ENCODE assay signal across 1 cellular context in the genomic region with DNA sequence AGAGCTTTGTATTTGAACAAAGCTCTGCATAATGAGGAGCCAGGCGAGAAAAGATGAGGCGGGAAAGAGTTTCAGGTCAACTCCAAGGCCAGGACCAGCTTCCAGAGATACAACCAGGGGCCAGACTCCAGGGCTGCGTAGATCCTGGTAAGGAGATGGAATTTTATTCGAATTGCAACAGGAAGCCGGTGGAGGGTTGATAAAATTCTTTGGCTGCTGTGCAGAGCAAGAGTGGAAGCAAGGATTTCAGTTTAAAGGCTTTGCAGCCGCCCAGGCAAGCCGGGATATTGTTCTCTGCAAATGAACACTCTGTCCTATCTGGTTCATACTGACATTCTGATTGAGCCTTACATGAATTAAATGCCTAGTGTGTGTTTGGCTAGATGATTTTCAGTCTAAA.
TF ChIP-seq lines count a peak whose summit lies in the region.

No MANE protein-coding gene starts in this region.

TF ChIP-seq in H1, 55 proteins besides CTCF, POLR2A, EP300 and RAD21:
- TF ChIP-seq SP2 (IDR thresholded peaks at IDR 0.05; ENCODE audit: low read length) (no peak), NRF1 (IDR thresholded peaks at IDR 0.05; ENCODE audit: low read depth, low read length) (no peak), SP4 (IDR thresholded peaks at IDR 0.05; ENCODE audit: low read length) (no peak), BACH1 (IDR thresholded peaks at IDR 0.05; ENCODE audit: low read length) (no peak), JUND (IDR thresholded peaks at IDR 0.05; ENCODE audit: low read length) (no peak), GABPA (IDR thresholded peaks at IDR 0.05; ENCODE audit: borderline replicate concordance, insufficient read depth, low read length) (no peak), CTBP2 (IDR thresholded peaks at IDR 0.05; ENCODE audit: borderline replicate concordance, insufficient read depth, insufficient read length, low read length) (no peak), SIX5 (IDR thresholded peaks at IDR 0.05; ENCODE audit: low read depth, low read length) (no peak), KDM1A (IDR thresholded peaks at IDR 0.05; ENCODE audit: borderline replicate concordance, low read length) (no peak), CHD2 (IDR thresholded peaks at IDR 0.05; ENCODE audit: low read length) (no peak), TAF7 (optimal IDR thresholded peaks at IDR 0.05; ENCODE audit: borderline replicate concordance, low read depth, low read length) (no peak), SP1 (IDR thresholded peaks at IDR 0.05; ENCODE audit: low read depth, low read length) (no peak), JUN (IDR thresholded peaks at IDR 0.05; ENCODE audit: low read depth, low read length) (no peak), CHD1 (IDR thresholded peaks at IDR 0.05; ENCODE audit: low read depth, low read length) (no peak), KDM4A (IDR thresholded peaks at IDR 0.05; ENCODE audit: low read depth, low read length, severe bottlenecking) (no peak), RNF2 (IDR thresholded peaks at IDR 0.05; ENCODE audit: borderline replicate concordance, low read depth, low read length, missing control alignments, poor library complexity, severe bottlenecking) (no peak)
- TF ChIP-seq, protein P1, sequence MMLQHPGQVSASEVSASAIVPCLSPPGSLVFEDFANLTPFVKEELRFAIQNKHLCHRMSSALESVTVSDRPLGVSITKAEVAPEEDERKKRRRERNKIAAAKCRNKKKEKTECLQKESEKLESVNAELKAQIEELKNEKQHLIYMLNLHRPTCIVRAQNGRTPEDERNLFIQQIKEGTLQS (IDR thresholded peaks at IDR 0.05; ENCODE audit: insufficient read depth, low read depth, low read length) = no peak
- TF ChIP-seq, protein P2, sequence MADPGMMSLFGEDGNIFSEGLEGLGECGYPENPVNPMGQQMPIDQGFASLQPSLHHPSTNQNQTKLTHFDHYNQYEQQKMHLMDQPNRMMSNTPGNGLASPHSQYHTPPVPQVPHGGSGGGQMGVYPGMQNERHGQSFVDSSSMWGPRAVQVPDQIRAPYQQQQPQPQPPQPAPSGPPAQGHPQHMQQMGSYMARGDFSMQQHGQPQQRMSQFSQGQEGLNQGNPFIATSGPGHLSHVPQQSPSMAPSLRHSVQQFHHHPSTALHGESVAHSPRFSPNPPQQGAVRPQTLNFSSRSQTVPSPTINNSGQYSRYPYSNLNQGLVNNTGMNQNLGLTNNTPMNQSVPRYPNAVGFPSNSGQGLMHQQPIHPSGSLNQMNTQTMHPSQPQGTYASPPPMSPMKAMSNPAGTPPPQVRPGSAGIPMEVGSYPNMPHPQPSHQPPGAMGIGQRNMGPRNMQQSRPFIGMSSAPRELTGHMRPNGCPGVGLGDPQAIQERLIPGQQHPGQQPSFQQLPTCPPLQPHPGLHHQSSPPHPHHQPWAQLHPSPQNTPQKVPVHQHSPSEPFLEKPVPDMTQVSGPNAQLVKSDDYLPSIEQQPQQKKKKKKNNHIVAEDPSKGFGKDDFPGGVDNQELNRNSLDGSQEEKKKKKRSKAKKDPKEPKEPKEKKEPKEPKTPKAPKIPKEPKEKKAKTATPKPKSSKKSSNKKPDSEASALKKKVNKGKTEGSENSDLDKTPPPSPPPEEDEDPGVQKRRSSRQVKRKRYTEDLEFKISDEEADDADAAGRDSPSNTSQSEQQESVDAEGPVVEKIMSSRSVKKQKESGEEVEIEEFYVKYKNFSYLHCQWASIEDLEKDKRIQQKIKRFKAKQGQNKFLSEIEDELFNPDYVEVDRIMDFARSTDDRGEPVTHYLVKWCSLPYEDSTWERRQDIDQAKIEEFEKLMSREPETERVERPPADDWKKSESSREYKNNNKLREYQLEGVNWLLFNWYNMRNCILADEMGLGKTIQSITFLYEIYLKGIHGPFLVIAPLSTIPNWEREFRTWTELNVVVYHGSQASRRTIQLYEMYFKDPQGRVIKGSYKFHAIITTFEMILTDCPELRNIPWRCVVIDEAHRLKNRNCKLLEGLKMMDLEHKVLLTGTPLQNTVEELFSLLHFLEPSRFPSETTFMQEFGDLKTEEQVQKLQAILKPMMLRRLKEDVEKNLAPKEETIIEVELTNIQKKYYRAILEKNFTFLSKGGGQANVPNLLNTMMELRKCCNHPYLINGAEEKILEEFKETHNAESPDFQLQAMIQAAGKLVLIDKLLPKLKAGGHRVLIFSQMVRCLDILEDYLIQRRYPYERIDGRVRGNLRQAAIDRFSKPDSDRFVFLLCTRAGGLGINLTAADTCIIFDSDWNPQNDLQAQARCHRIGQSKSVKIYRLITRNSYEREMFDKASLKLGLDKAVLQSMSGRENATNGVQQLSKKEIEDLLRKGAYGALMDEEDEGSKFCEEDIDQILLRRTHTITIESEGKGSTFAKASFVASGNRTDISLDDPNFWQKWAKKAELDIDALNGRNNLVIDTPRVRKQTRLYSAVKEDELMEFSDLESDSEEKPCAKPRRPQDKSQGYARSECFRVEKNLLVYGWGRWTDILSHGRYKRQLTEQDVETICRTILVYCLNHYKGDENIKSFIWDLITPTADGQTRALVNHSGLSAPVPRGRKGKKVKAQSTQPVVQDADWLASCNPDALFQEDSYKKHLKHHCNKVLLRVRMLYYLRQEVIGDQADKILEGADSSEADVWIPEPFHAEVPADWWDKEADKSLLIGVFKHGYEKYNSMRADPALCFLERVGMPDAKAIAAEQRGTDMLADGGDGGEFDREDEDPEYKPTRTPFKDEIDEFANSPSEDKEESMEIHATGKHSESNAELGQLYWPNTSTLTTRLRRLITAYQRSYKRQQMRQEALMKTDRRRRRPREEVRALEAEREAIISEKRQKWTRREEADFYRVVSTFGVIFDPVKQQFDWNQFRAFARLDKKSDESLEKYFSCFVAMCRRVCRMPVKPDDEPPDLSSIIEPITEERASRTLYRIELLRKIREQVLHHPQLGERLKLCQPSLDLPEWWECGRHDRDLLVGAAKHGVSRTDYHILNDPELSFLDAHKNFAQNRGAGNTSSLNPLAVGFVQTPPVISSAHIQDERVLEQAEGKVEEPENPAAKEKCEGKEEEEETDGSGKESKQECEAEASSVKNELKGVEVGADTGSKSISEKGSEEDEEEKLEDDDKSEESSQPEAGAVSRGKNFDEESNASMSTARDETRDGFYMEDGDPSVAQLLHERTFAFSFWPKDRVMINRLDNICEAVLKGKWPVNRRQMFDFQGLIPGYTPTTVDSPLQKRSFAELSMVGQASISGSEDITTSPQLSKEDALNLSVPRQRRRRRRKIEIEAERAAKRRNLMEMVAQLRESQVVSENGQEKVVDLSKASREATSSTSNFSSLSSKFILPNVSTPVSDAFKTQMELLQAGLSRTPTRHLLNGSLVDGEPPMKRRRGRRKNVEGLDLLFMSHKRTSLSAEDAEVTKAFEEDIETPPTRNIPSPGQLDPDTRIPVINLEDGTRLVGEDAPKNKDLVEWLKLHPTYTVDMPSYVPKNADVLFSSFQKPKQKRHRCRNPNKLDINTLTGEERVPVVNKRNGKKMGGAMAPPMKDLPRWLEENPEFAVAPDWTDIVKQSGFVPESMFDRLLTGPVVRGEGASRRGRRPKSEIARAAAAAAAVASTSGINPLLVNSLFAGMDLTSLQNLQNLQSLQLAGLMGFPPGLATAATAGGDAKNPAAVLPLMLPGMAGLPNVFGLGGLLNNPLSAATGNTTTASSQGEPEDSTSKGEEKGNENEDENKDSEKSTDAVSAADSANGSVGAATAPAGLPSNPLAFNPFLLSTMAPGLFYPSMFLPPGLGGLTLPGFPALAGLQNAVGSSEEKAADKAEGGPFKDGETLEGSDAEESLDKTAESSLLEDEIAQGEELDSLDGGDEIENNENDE (IDR thresholded peaks at IDR 0.05; ENCODE audit: insufficient replicate concordance, low read length) = no peak
- TF ChIP-seq, protein P3, sequence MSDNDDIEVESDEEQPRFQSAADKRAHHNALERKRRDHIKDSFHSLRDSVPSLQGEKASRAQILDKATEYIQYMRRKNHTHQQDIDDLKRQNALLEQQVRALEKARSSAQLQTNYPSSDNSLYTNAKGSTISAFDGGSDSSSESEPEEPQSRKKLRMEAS (IDR thresholded peaks at IDR 0.05) = no peak
